Comparison of ENCODE assay signal across 11 cellular contexts in genomic region chr12:61290473-61290872, GRCh38.
"Had no signal": no experiment of that assay in that cellular context is flagged by ENCODE, and none has a peak within 500 bp of the region (broad histone marks: within the 10 kb centered on the region; RNA-seq: fewer than 3 reads in every experiment).

No MANE protein-coding gene starts in this region.

- DNase-seq: GM23248, GOT3, H7, H9, HCEC 1CT, HFFc6 had no signal

- H3K36me3 ChIP-seq: HAP-1 had no signal

- ATAC-seq: GM23338, HCT116 had no signal

- FAIRE-seq: H1, H54 had no signal

- H3K27ac ChIP-seq: GM23248 had no signal

- H3K4me2 ChIP-seq: GM23338 had no signal

- H3K4me1 ChIP-seq: HAP-1 had no signal

- H3K9ac ChIP-seq: GM23248 had no signal

- H3K9me3 ChIP-seq: HAP-1 had no signal

- H3K4me3 ChIP-seq: GM23248, GM23338, HAP-1 had no signal

- H2AFZ ChIP-seq: GM23248, GM23338 had no signal
